In the genomic region with DNA sequence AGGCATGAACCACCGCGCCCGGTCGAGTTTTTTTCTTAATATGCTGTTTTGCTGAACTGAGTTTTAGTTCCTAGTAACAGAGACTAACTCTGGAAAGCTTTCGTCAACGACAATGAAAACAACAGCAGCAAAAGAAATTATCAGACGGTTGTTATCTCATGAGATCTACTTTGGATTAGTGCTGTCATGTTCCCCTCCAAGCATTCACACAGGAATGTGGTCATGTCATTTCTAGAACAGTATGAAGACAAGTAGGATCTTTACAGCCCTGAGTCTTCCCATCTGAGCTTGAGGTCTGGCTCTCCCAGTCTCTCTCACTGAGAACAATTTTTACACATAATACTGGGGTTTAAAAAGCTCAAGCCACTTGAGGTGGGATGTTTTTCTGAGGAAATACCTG, we compare ENCODE assay signal across 18 cellular contexts. TPM values are rescaled to one million over a fixed set of nuclear protein-coding genes. Genes with fewer than 3 reads are reported as not detected.
DNase-seq lines count a peak whose midpoint lies in the region; ATAC-seq and TF ChIP-seq lines count a peak whose summit lies in the region.
"Had no signal": no experiment of that assay in that cellular context is flagged by ENCODE, and none has a peak within 500 bp of the region (broad histone marks: within the 10 kb centered on the region; RNA-seq: fewer than 3 reads in every experiment).

No MANE protein-coding gene starts in this region.

- no peak for TF ChIP-seq CTCF in brain microvascular endothelial cell (IDR thresholded peaks at IDR 0.05; ENCODE audit: low read depth, low read length, missing control alignments)

- DNase-seq in EH (ENCODE audit: low read depth) (peak; percentile 45), brain microvascular endothelial cell (peak; percentile 18), mesendoderm (peak; percentile 50), sciatic nerve (ENCODE audit: low spot score) (no peak), immature natural killer cell (no peak)
- DNase-seq: 8988T, DMS 273 treated with DMSO at 0.1 percent for 48 hours, DND-41, GM23248, NCI-H1105 treated with DMSO at 0.1 percent for 48 hours, NCI-H1694, NCI-H2081 treated with DMSO at 0.1 percent for 48 hours had no signal

- in situ Hi-C loops in brain microvascular endothelial cell (cut with HindIII; ENCODE audit: low pct_ligation_motif_present, low sequenced_read_pairs), result no loop called here

- H3K4me2 ChIP-seq in mesendoderm (ENCODE audit: low read length), result no peak overlapping the region

- no peak overlapping the region for H3K4ac ChIP-seq in mesendoderm (ENCODE audit: low read depth, low read length)

- H3K4me1 ChIP-seq in mesendoderm (ENCODE audit: control insufficient read depth, low read depth, low read length), result peaks cover 4% of the 10 kb centered on the region
- H3K4me1 ChIP-seq: HAP-1 had no signal

- H3K79me1 ChIP-seq in mesendoderm (ENCODE audit: low read length), result no peaks in the 10 kb centered on the region

- H3K27ac ChIP-seq in brain microvascular endothelial cell, result no peak overlapping the region
- no peak overlapping the region for H3K27ac ChIP-seq in mesendoderm (ENCODE audit: low read depth, low read length)
- H3K27ac ChIP-seq: GM23248, Peyer's patch had no signal

- H3K4me1 Mint-ChIP-seq in stimulated activated memory B cell treated with anti-CD40 and anti-IgM and Interleukin-4, amounts not matched to agents 10 μg/mL and 1 μg/mL and 100 μg/mL, for 72 hours, result peaks cover 75% of the 10 kb centered on the region
- H3K4me1 Mint-ChIP-seq in immature natural killer cell, result peaks cover 0 to 2% of the 10 kb centered on the region in 2 donors

- no peak overlapping the region for H3K4me3 ChIP-seq in brain microvascular endothelial cell (ENCODE audit: low read depth, low read length)
- H3K4me3 ChIP-seq in mesendoderm (ENCODE audit: low read length), result no peak overlapping the region
- H3K4me3 ChIP-seq: GM23248, HAP-1, Peyer's patch had no signal

- no peaks in the 10 kb centered on the region for H3K79me2 ChIP-seq in mesendoderm (ENCODE audit: control insufficient read depth, insufficient read depth, low read length)

- no peak overlapping the region for H3K23ac ChIP-seq in mesendoderm (ENCODE audit: low read length)

- H3K4me3 Mint-ChIP-seq in stimulated activated memory B cell treated with anti-CD40 and anti-IgM and Interleukin-4, amounts not matched to agents 10 μg/mL and 1 μg/mL and 100 μg/mL, for 72 hours, result no peak overlapping the region
- no peak overlapping the region for H3K4me3 Mint-ChIP-seq in immature natural killer cell
- H3K4me3 Mint-ChIP-seq: CD14-positive monocyte had no signal

- no peak overlapping the region for H2AK5ac ChIP-seq in mesendoderm (ENCODE audit: low read length)

- no peaks in the 10 kb centered on the region for H3K27me3 Mint-ChIP-seq in stimulated activated memory B cell treated with anti-CD40 and anti-IgM and Interleukin-4, amounts not matched to agents 10 μg/mL and 1 μg/mL and 100 μg/mL, for 72 hours
- peaks cover 0 to 4% (median 2%) of the 10 kb centered on the region in 3 donors for H3K27me3 Mint-ChIP-seq in immature natural killer cell (ENCODE audit: low read depth in 3 of 3)

- no peak overlapping the region for H4K8ac ChIP-seq in mesendoderm (ENCODE audit: low read depth, low read length)

- H2BK5ac ChIP-seq in mesendoderm (ENCODE audit: low read length), result no peak overlapping the region

- ATAC-seq in stimulated activated memory B cell treated with anti-CD40 and anti-IgM and Interleukin-4, amounts not matched to agents 10 μg/mL and 1 μg/mL and 100 μg/mL, for 72 hours, result no peak
- ATAC-seq in sciatic nerve, result no peak
- no peak for ATAC-seq in HG02852 (IDR thresholded peaks at IDR 0.05; ENCODE audit: unreplicated experiment)
- ATAC-seq in GM19395 (IDR thresholded peaks at IDR 0.05; ENCODE audit: unreplicated experiment), result no peak

- no peaks in the 10 kb centered on the region for H3K36me3 Mint-ChIP-seq in stimulated activated memory B cell treated with anti-CD40 and anti-IgM and Interleukin-4, amounts not matched to agents 10 μg/mL and 1 μg/mL and 100 μg/mL, for 72 hours
- H3K36me3 Mint-ChIP-seq in immature natural killer cell, result no peaks in the 10 kb centered on the region
- H3K36me3 Mint-ChIP-seq: CD14-positive monocyte had no signal

- no peak overlapping the region for H4K5ac ChIP-seq in mesendoderm (ENCODE audit: low read length)

- H3K36me3 ChIP-seq in brain microvascular endothelial cell (replicated peaks), result no peaks in the 10 kb centered on the region
- no peaks in the 10 kb centered on the region for H3K36me3 ChIP-seq in mesendoderm (ENCODE audit: control insufficient read depth, insufficient read depth, low read length)
- H3K36me3 ChIP-seq: HAP-1, Peyer's patch had no signal

- H2BK15ac ChIP-seq in mesendoderm (replicated peaks; ENCODE audit: low read depth), result no peak overlapping the region

- H3K56ac ChIP-seq in mesendoderm (ENCODE audit: low read length), result no peak overlapping the region

- H3K27me3 ChIP-seq in brain microvascular endothelial cell (replicated peaks) (no peaks in the 10 kb centered on the region), mesendoderm (ENCODE audit: insufficient read depth, low read length, poor library complexity) (peaks cover 4% of the 10 kb centered on the region)

- H3K9ac ChIP-seq in mesendoderm (ENCODE audit: low read length), result no peak overlapping the region
- H3K9ac ChIP-seq: GM23248 had no signal

- no peak overlapping the region for H3K18ac ChIP-seq in mesendoderm (ENCODE audit: low read length)

- no peak overlapping the region for H2BK120ac ChIP-seq in mesendoderm (ENCODE audit: low read depth, low read length)

- H3K9me3 Mint-ChIP-seq in stimulated activated memory B cell treated with anti-CD40 and anti-IgM and Interleukin-4, amounts not matched to agents 10 μg/mL and 1 μg/mL and 100 μg/mL, for 72 hours, result no peaks in the 10 kb centered on the region
- no peaks in the 10 kb centered on the region for H3K9me3 Mint-ChIP-seq in immature natural killer cell

- H3K27ac Mint-ChIP-seq in stimulated activated memory B cell treated with anti-CD40 and anti-IgM and Interleukin-4, amounts not matched to agents 10 μg/mL and 1 μg/mL and 100 μg/mL, for 72 hours, result peak overlapping the region; percentile 38
- no peak overlapping the region for H3K27ac Mint-ChIP-seq in immature natural killer cell
- H3K27ac Mint-ChIP-seq: CD14-positive monocyte had no signal

- WGBS in mesendoderm (ENCODE audit: extremely low coverage, insufficient coverage, low lambda C conversion rate), result no CpG with 5 or more reads among the region's 7 CpGs

- intact Hi-C loops in sciatic nerve (cut with DNase I), result no loop called here

RNA-seq across cellular contexts. Expression of a gene that starts 4.0 kb away (rescaled TPM):
- polyA plus RNA-seq in mesendoderm (2013, experiment 1 of 2), result 4.1 TPM
- 4.1 TPM for polyA plus RNA-seq in mesendoderm (2013, experiment 2 of 2)
- 22.6 TPM for total RNA-seq in sciatic nerve
- polyA plus RNA-seq in immature natural killer cell, result under 1 TPM in 2 of 3 donors, not detected in 1; 0.13 to 0.15 TPM
- polyA plus RNA-seq: CD14-positive monocyte had no signal

Comparison
In these comparisons a context has a peak if more than half of its experiments do, and no peak if none do; other contexts are left out.
1. DNase-seq: peak in EH (single experiment), brain microvascular endothelial cell (single experiment) and mesendoderm (single experiment); none in sciatic nerve (single experiment) and immature natural killer cell (0 of 3).